ENCODE assay signal across 24 cellular contexts in genomic region chr1:243447844-243448243, GRCh38.
A peak's percentile ranks its signal among the peaks of the same experiment; 100 is the strongest.
DNase-seq lines count a peak whose midpoint lies in the region; ATAC-seq and TF ChIP-seq lines count a peak whose summit lies in the region.
"Had no signal": no experiment of that assay in that cellular context is flagged by ENCODE, and none has a peak within 500 bp of the region (broad histone marks: within the 10 kb centered on the region; RNA-seq: fewer than 3 reads in every experiment).

No MANE protein-coding gene starts in this region.

- H4K20me1 ChIP-seq in DND-41 (ENCODE audit: insufficient read depth, low read length), result no peaks in the 10 kb centered on the region

- peak overlapping the region; percentile 73 for H3K27ac ChIP-seq in DND-41 (ENCODE audit: low read length)
- peak overlapping the region; percentile 24 to 86 (median 60) for H3K27ac ChIP-seq in esophagus squamous epithelium
- H3K27ac ChIP-seq in skin epidermis, result peak overlapping the region in 15 of 21 experiments; percentile 1 to 77 (median 65)
- H3K27ac ChIP-seq: brain microvascular endothelial cell, C4-2B, sigmoid colon had no signal

- H3K27ac Mint-ChIP-seq in activated naive CD4-positive, alpha-beta T cell treated with anti-CD3 and anti-CD28 coated beads, Interleukin-2, amount 10 ng/mL, durations not matched to agents 7 days and 5 days, result peak overlapping the region; percentile 71
- H3K27ac Mint-ChIP-seq: activated T-cell treated with anti-CD3 and anti-CD28 coated beads, Interleukin-2, amount 50 U/mL, for 24 hours; IgD-negative memory B cell; memory B cell; stimulated activated naive CD8-positive, alpha-beta T cell treated with anti-CD3 and anti-CD28 coated beads, Interleukin-15, Interleukin-2, amounts not matched to agents 100 ng/mL and 50 ng/mL, for 24 hours had no signal

- H2AFZ ChIP-seq in DND-41 (ENCODE audit: low read depth, low read length), result 0 out of 2 replicates have a peak overlapping the region, but pooled peaks have one; percentile 13

- CTCF ChIA-PET in activated naive CD4-positive, alpha-beta T cell treated with anti-CD3 and anti-CD28 coated beads, Interleukin-2, amount 10 ng/mL, durations not matched to agents 7 days and 5 days (lab: Charles Lee), result interaction anchor here (1.7 kb wide), 1 partner anchor 26 kb away, joined by 3 read pairs; no protein-coding TSS in a partner anchor

- no peak for TF ChIP-seq POLR2A in esophagus squamous epithelium (IDR thresholded peaks at IDR 0.05)

- peak; percentile 82 for ATAC-seq in DND-41 (ENCODE audit: insufficient read depth, low read depth)

- H3K79me2 ChIP-seq in DND-41 (ENCODE audit: insufficient read depth, low read length), result no peaks in the 10 kb centered on the region

- 48% methylated on average over 3 to 4 of the region's 4 CpGs for WGBS in esophagus squamous epithelium, 2 donors

- no peaks in the 10 kb centered on the region for H3K27me3 Mint-ChIP-seq in activated naive CD4-positive, alpha-beta T cell treated with anti-CD3 and anti-CD28 coated beads, Interleukin-2, amount 10 ng/mL, durations not matched to agents 7 days and 5 days
- H3K27me3 Mint-ChIP-seq: activated T-cell treated with anti-CD3 and anti-CD28 coated beads, Interleukin-2, amount 50 U/mL, for 24 hours; IgD-negative memory B cell; memory B cell; stimulated activated naive CD8-positive, alpha-beta T cell treated with anti-CD3 and anti-CD28 coated beads, Interleukin-15, Interleukin-2, amounts not matched to agents 100 ng/mL and 50 ng/mL, for 24 hours had no signal

- no peaks in the 10 kb centered on the region for H3K36me3 ChIP-seq in DND-41 (ENCODE audit: insufficient read depth, low read length)
- peaks cover 0 to 15% (median 0%) of the 10 kb centered on the region in 3 donors for H3K36me3 ChIP-seq in esophagus squamous epithelium

- H3K4me1 ChIP-seq in DND-41 (ENCODE audit: insufficient read depth, low read length) (peaks cover 22% of the 10 kb centered on the region), esophagus squamous epithelium (peaks cover 6 to 27% (median 12%) of the 10 kb centered on the region in 3 donors)
- H3K4me1 ChIP-seq: sigmoid colon had no signal

- H3K9me3 ChIP-seq in DND-41 (ENCODE audit: insufficient read depth, low read length, severe bottlenecking) (no peaks in the 10 kb centered on the region), esophagus squamous epithelium (no peaks in the 10 kb centered on the region)
- H3K9me3 ChIP-seq: sigmoid colon had no signal

- no peak overlapping the region for H3K4me3 Mint-ChIP-seq in activated naive CD4-positive, alpha-beta T cell treated with anti-CD3 and anti-CD28 coated beads, Interleukin-2, amount 10 ng/mL, durations not matched to agents 7 days and 5 days
- H3K4me3 Mint-ChIP-seq: activated T-cell treated with anti-CD3 and anti-CD28 coated beads, Interleukin-2, amount 50 U/mL, for 24 hours; IgD-negative memory B cell; memory B cell; stimulated activated naive CD8-positive, alpha-beta T cell treated with anti-CD3 and anti-CD28 coated beads, Interleukin-15, Interleukin-2, amounts not matched to agents 100 ng/mL and 50 ng/mL, for 24 hours had no signal

- TF ChIP-seq CTCF in DND-41 (IDR thresholded peaks at IDR 0.05; ENCODE audit: borderline replicate concordance, extremely low read depth, low read length, poor library complexity, severe bottlenecking) (no peak), esophagus squamous epithelium (IDR thresholded peaks at IDR 0.05) (no peak)

- intact Hi-C loops in esophagus squamous epithelium (cut with DNase I), result no loop called here

- H3K4me1 Mint-ChIP-seq in activated naive CD4-positive, alpha-beta T cell treated with anti-CD3 and anti-CD28 coated beads, Interleukin-2, amount 10 ng/mL, durations not matched to agents 7 days and 5 days, result peaks cover 15% of the 10 kb centered on the region

- H3K9ac ChIP-seq in DND-41 (ENCODE audit: low read depth, low read length), result no peak overlapping the region

- H3K4me2 ChIP-seq in DND-41 (ENCODE audit: insufficient read depth, low read length), result no peak overlapping the region

- H3K4me3 ChIP-seq in DND-41 (ENCODE audit: low read depth in 1 of 2, low read length in 2 of 2), result no peak overlapping the region
- H3K4me3 ChIP-seq in esophagus squamous epithelium, result no peak overlapping the region
- H3K4me3 ChIP-seq in skin epidermis, result no peak overlapping the region
- H3K4me3 ChIP-seq: sigmoid colon had no signal

- H3K27me3 ChIP-seq in DND-41 (ENCODE audit: insufficient read depth, low read length, poor library complexity) (no peaks in the 10 kb centered on the region), esophagus squamous epithelium (no peaks in the 10 kb centered on the region)
- H3K27me3 ChIP-seq: brain microvascular endothelial cell, sigmoid colon had no signal

- no peak for DNase-seq in activated naive CD4-positive, alpha-beta T cell treated with anti-CD3 and anti-CD28 coated beads, Interleukin-2, amount 10 ng/mL, durations not matched to agents 7 days and 5 days
- DNase-seq in activated naive CD4-positive, alpha-beta T cell treated with Interleukin-2 at 50 U/mL for 16 hours, result no peak
- peak; percentile 14 for DNase-seq in DND-41
- DNase-seq in esophagus squamous epithelium (lab: John Stamatoyannopoulos, UW), result no peak
- no peak for DNase-seq in NCI-H187 treated with DMSO at 0.1 percent for 48 hours (lab: John Stamatoyannopoulos, UW)
- DNase-seq in activated gamma-delta T cell treated with Interleukin-2 at 50 U/mL for 16 hours, result no peak
- DNase-seq: activated CD4-positive, CD25-positive, alpha-beta regulatory T cell; activated CD8-positive, alpha-beta memory T cell treated with anti-CD3 and anti-CD28 coated beads for 24 hours; activated naive CD4-positive, alpha-beta T cell; activated T-cell treated with anti-CD3 and anti-CD28 coated beads, Interleukin-2, amount 50 U/mL, for 24 hours; amniotic stem cell; brain microvascular endothelial cell; H7; NCI-H1105; NCI-H2029 treated with DMSO at 0.1 percent for 48 hours; NCI-H2227 treated with DMSO at 0.1 percent for 48 hours; NCI-H748 treated with DMSO at 0.1 percent for 48 hours; sigmoid colon; stimulated activated CD4-positive, alpha-beta T cell treated with anti-CD3 and anti-CD28 coated beads, Interleukin-15, amount 100 ng/mL, for 24 hours had no signal

- peaks cover 3% of the 10 kb centered on the region for H3K36me3 Mint-ChIP-seq in activated naive CD4-positive, alpha-beta T cell treated with anti-CD3 and anti-CD28 coated beads, Interleukin-2, amount 10 ng/mL, durations not matched to agents 7 days and 5 days

- no peaks in the 10 kb centered on the region for H3K9me3 Mint-ChIP-seq in activated naive CD4-positive, alpha-beta T cell treated with anti-CD3 and anti-CD28 coated beads, Interleukin-2, amount 10 ng/mL, durations not matched to agents 7 days and 5 days
- H3K9me3 Mint-ChIP-seq: activated T-cell treated with anti-CD3 and anti-CD28 coated beads, Interleukin-2, amount 50 U/mL, for 24 hours; IgD-negative memory B cell; memory B cell; stimulated activated naive CD8-positive, alpha-beta T cell treated with anti-CD3 and anti-CD28 coated beads, Interleukin-15, Interleukin-2, amounts not matched to agents 100 ng/mL and 50 ng/mL, for 24 hours had no signal
